In genomic region chr5:141851195-141851874, GRCh38 we compare ENCODE assay signal across 12 cellular contexts. TPM values are rescaled to one million over a fixed set of nuclear protein-coding genes. Genes with fewer than 3 reads are reported as not detected.
DNase-seq lines count a peak whose midpoint lies in the region; ATAC-seq and TF ChIP-seq lines count a peak whose summit lies in the region.
"Had no signal": no experiment of that assay in that cellular context is flagged by ENCODE, and none has a peak within 500 bp of the region (broad histone marks: within the 10 kb centered on the region; RNA-seq: fewer than 3 reads in every experiment).

No MANE protein-coding gene starts in this region.

- peak overlapping the region; percentile 78 to 82 (median 81) for H3K4me3 Mint-ChIP-seq in nephron

- ATAC-seq in HCT116 (no peak), HG03521 (IDR thresholded peaks at IDR 0.05; ENCODE audit: unreplicated experiment) (no peak)

- H2AFZ ChIP-seq in HCT116 (ENCODE audit: low read depth, low read length, poor library complexity, severe bottlenecking), result no peak overlapping the region

- no peaks in the 10 kb centered on the region for H3K36me3 Mint-ChIP-seq in nephron (ENCODE audit: low read depth)

- RAD21 ChIA-PET in HCT116 (lab: Charles Lee; ENCODE audit: low non-redundant PET in 1 of 2, low total read pairs in 2 of 2, uncharacterized antibody in 2 of 2, unreplicated experiment in 2 of 2), result no interaction called here

- H3K9me3 Mint-ChIP-seq in nephron, result no peaks in the 10 kb centered on the region

- intact Hi-C loops in HCT116 (cut with micrococcal nuclease) (no loop called here), colonic mucosa (cut with DNase I) (no loop called here)

- H3K4me3 ChIP-seq in BLaER1 treated with 17β-estradiol and CSF1 and Interleukin-3, amounts not matched to agents 10 nM and 100 nM, result peak overlapping the region in 1 of 10 experiments; percentile 34; a peak in 2 of 20 replicates
- no peak overlapping the region for H3K4me3 ChIP-seq in HCT116 (replicated peaks in 1 of 2; ENCODE audit: low read depth in 1 of 2, low read length in 2 of 2)
- no peak overlapping the region for H3K4me3 ChIP-seq in colonic mucosa

- H3K27me3 ChIP-seq in BLaER1 treated with 17β-estradiol and CSF1 and Interleukin-3, amounts not matched to agents 10 nM and 100 nM, result no peaks in the 10 kb centered on the region
- H3K27me3 ChIP-seq in HCT116 (ENCODE audit: insufficient read depth, low read length) (no peaks in the 10 kb centered on the region), colonic mucosa (no peaks in the 10 kb centered on the region)

- CTCF ChIA-PET in HCT116 (lab: Charles Lee), result no interaction called here

- H3K36me3 ChIP-seq in BLaER1 treated with 17β-estradiol and CSF1 and Interleukin-3, amounts not matched to agents 10 nM and 100 nM, result no peaks in the 10 kb centered on the region
- H3K36me3 ChIP-seq in HCT116 (ENCODE audit: control insufficient read depth in 1 of 2, insufficient read depth in 2 of 2, low read length in 2 of 2), result no peaks in the 10 kb centered on the region
- no peaks in the 10 kb centered on the region for H3K36me3 ChIP-seq in colonic mucosa

- peak overlapping the region; percentile 53 to 97 (median 90) for H3K27ac Mint-ChIP-seq in nephron

- peaks cover 5% of the 10 kb centered on the region for H3K4me1 Mint-ChIP-seq in nephron

- no peaks in the 10 kb centered on the region for H4K20me1 ChIP-seq in BLaER1 treated with 17β-estradiol and CSF1 and Interleukin-3, amounts not matched to agents 10 nM and 100 nM
- H4K20me1 ChIP-seq in HCT116 (ENCODE audit: insufficient read depth), result no peaks in the 10 kb centered on the region

- H3K27me3 Mint-ChIP-seq in nephron (ENCODE audit: low read depth), result peaks cover 6% of the 10 kb centered on the region

- H3K9me3 ChIP-seq in BLaER1 treated with 17β-estradiol and CSF1 and Interleukin-3, amounts not matched to agents 10 nM and 100 nM (replicated peaks in 1 of 11), result no peaks in the 10 kb centered on the region
- H3K9me3 ChIP-seq in HCT116 (ENCODE audit: control insufficient read depth in 1 of 2, insufficient read depth in 1 of 2, low read depth in 1 of 2, low read length in 2 of 2), result no peaks in the 10 kb centered on the region
- H3K9me3 ChIP-seq in colonic mucosa, result no peaks in the 10 kb centered on the region

- no peak for DNase-seq in HCT116 (ENCODE audit: low read depth, low spot score)
- DNase-seq in colonic mucosa, result no peak
- DNase-seq in HPDE6-E6E7 (ENCODE audit: extremely low spot score), result no peak
- no peak for DNase-seq in activated CD4-positive, CD25-positive, alpha-beta regulatory T cell (lab: John Stamatoyannopoulos, UW)
- no peak for DNase-seq in GM19238 (ENCODE audit: insufficient read length, low spot score)
- DNase-seq: activated CD4-positive, alpha-beta T cell treated with anti-CD3 and anti-CD28 coated beads, Interleukin-2, amount 50 U/mL, for 4 hours; cerebellar nuclear complex; stimulated activated CD8-positive, alpha-beta memory T cell treated with anti-CD3 and anti-CD28 coated beads, Interleukin-4, amount 100 ng/mL, for 48 hours had no signal

- peak overlapping the region in 3 of 11 experiments; percentile 34 to 45 (median 36); a peak in 3 of 22 replicates for H3K27ac ChIP-seq in BLaER1 treated with 17β-estradiol and CSF1 and Interleukin-3, amounts not matched to agents 10 nM and 100 nM
- H3K27ac ChIP-seq in HCT116 (ENCODE audit: low read depth, low read length) (no peak overlapping the region), colonic mucosa (peak overlapping the region; percentile 60)

- H3K9me2 ChIP-seq in HCT116 (ENCODE audit: insufficient read depth), result no peaks in the 10 kb centered on the region

- 0 out of 22 replicates have a peak overlapping the region, but pooled peaks of 1 of the 11 experiments have one; percentile 29 for H3K9ac ChIP-seq in BLaER1 treated with 17β-estradiol and CSF1 and Interleukin-3, amounts not matched to agents 10 nM and 100 nM
- H3K9ac ChIP-seq in HCT116 (ENCODE audit: low read length) (no peak overlapping the region), colonic mucosa (ENCODE audit: low read depth in 2 of 2, low read length in 2 of 2) (peak overlapping the region in 1 of 2 donors; percentile 73)

- TF ChIP-seq CTCF in HCT116 (IDR thresholded peaks at IDR 0.05 in 2 of 3, conservative IDR thresholded peaks at IDR 0.05 in 1 of 3; ENCODE audit: borderline replicate concordance in 1 of 3, insufficient read depth in 1 of 3, low read depth in 2 of 3, low read length in 2 of 3) (no peak), colonic mucosa (IDR thresholded peaks at IDR 0.05) (no peak), nephron (IDR thresholded peaks at IDR 0.05; ENCODE audit: unreplicated experiment in 3 of 3) (no peak)

- POLR2A ChIA-PET in HCT116 (lab: Charles Lee), result no interaction called here

- no TSS peak for BruUV-seq in HCT116 (replicated peaks; lab: Mats Ljungman, UMichigan)

- no peak for TF ChIP-seq RAD21 in HCT116 (IDR thresholded peaks at IDR 0.05; ENCODE audit: low read depth)

- no peak for TF ChIP-seq POLR2A in HCT116 (IDR thresholded peaks at IDR 0.05; ENCODE audit: borderline replicate concordance, extremely low read depth, insufficient read depth, insufficient read length)

- H3K79me2 ChIP-seq in HCT116 (ENCODE audit: insufficient read depth, low read length), result no peaks in the 10 kb centered on the region

- H3K4me2 ChIP-seq in BLaER1 treated with 17β-estradiol and CSF1 and Interleukin-3, amounts not matched to agents 10 nM and 100 nM, result peak overlapping the region in 10 of 11 experiments; percentile 43 to 75 (median 70); a peak in 16 of 22 replicates
- H3K4me2 ChIP-seq in HCT116 (ENCODE audit: low read length), result peak overlapping the region; percentile 60

- peaks cover 13 to 70% (median 51%) of the 10 kb centered on the region in 10 experiments for H3K4me1 ChIP-seq in BLaER1 treated with 17β-estradiol and CSF1 and Interleukin-3, amounts not matched to agents 10 nM and 100 nM
- H3K4me1 ChIP-seq in HCT116 (ENCODE audit: control insufficient read depth in 1 of 2, insufficient read depth in 2 of 2, low read length in 2 of 2) (peaks cover 24 to 32% of the 10 kb centered on the region in 2 experiments), colonic mucosa (peaks cover 14% of the 10 kb centered on the region)

TF ChIP-seq in HCT116, 20 proteins besides CTCF, POLR2A, EP300 and RAD21:
- TF ChIP-seq CEBPB (IDR thresholded peaks at IDR 0.05; ENCODE audit: low read depth) (no peak), SP1 (IDR thresholded peaks at IDR 0.05; ENCODE audit: low read depth) (no peak), TCF7L2 (IDR thresholded peaks at IDR 0.05; ENCODE audit: borderline replicate concordance, extremely low read depth, insufficient read depth, insufficient read length) (no peak), ZBTB33 (IDR thresholded peaks at IDR 0.05; ENCODE audit: extremely low read depth, insufficient replicate concordance, low read length) (no peak), YY1 (IDR thresholded peaks at IDR 0.05; ENCODE audit: extremely low read depth, insufficient replicate concordance, low read depth, low read length) (no peak), CBX3 (IDR thresholded peaks at IDR 0.05; ENCODE audit: low read depth) (no peak), REST (IDR thresholded peaks at IDR 0.05; ENCODE audit: low read depth) (no peak), ZNF274 (IDR thresholded peaks at IDR 0.05; ENCODE audit: low read depth, low read length) (no peak), ZFX (IDR thresholded peaks at IDR 0.05) (no peak), POLR2AphosphoS5 (IDR thresholded peaks at IDR 0.05; ENCODE audit: low read depth, low read length) (no peak), EZH2 (IDR thresholded peaks at IDR 0.05) (no peak)

RNA-seq across cellular contexts. Expression of gene PCDH1, which starts 26.9 kb away (rescaled TPM):
- 24.2 TPM for total RNA-seq in HCT116 (2021; ENCODE audit: unreplicated experiment)
- polyA plus RNA-seq in HCT116 (2012), result 41.1 and 48.5 TPM in 2 replicates
- total RNA-seq in colonic mucosa, result 100 to 1,000 TPM in 1 of 2 donors, 10 to 100 TPM in 1; 97.3 to 105 TPM
- total RNA-seq: OCI-LY7 had no signal
